8 cellular contexts compared by ENCODE assay signal in the genomic region with DNA sequence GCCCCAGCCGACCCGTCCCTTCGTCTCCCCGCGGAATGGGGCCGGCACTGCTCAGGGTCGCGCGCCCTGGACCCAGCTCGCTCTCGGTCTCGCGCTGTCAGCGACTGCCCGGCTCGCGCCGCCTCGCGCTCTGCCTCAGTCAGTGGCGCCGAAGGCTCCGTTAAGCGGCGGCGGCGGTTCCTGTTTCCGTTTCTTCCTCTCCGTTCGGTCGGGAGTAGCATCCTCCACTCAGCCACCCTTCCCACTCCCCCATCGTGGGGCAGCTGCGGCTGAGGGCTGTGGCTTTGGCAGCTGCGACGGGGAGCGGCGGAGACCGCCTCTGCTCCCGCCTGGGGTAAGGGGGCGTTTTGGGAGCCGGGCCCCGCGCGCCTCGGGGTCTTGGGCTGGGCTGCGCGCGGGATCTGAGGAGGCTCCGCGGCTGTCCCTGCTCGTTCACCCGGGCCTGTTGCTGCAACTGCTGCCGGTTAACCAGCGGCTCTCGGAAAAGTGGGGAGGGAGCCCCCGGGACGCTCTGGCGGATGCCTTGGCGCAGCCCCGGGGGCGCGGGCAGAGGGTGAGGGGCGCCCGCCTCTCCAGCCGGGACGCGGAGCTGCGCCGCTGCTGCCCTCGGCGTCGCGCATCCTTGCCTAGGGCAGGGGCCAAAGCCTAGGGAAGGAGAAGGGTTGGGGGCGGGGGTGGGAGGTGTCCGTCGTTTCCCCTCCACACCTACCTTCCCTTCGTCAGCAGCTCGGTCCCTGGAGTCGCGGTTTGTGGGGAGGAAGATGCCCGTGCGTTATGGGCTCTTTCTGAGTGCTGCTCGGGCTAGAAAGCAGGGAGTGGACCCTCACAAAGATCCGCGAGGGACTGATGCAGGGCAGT. TPM values are rescaled to one million over a fixed set of nuclear protein-coding genes. Genes with fewer than 3 reads are reported as not detected.
DNase-seq lines count a peak whose midpoint lies in the region; ATAC-seq and TF ChIP-seq lines count a peak whose summit lies in the region.

No MANE protein-coding gene starts in this region.

- intact Hi-C loops in CD4-positive, alpha-beta memory T cell (cut with micrococcal nuclease): loop anchor here (1.0 to 10.0 kb wide), 9 partner anchors 125 to 1871 kb away; a partner anchor contains a TSS
- intact Hi-C loops in aorta (cut with DNase I): loop anchor here (2.0 to 10.0 kb wide), 5 partner anchors 251 to 428 kb away; a partner anchor contains a TSS

- peak overlapping the region; percentile 80 to 99 (median 95) for H3K27ac Mint-ChIP-seq in CD4-positive, alpha-beta memory T cell
- H3K27ac Mint-ChIP-seq in activated T-helper 17 cell treated with anti-CD3 and anti-CD28 coated beads, Interleukin-2, amount 50 U/mL, for 72 hours: peak overlapping the region; percentile 50

- no peaks in the 10 kb centered on the region for H3K9me3 ChIP-seq in CD4-positive, alpha-beta memory T cell (ENCODE audit: control insufficient read depth in 1 of 2, low read length in 2 of 2)
- H3K9me3 ChIP-seq in OCI-LY1 (ENCODE audit: low read length) (no peaks in the 10 kb centered on the region), neutrophil (no peaks in the 10 kb centered on the region), aorta (ENCODE audit: control insufficient read depth, low read length) (no peaks in the 10 kb centered on the region)

- 0 out of 2 replicates have a peak, but pooled peaks cover 5% of the 10 kb centered on the region for H3F3A ChIP-seq in OCI-LY1 (ENCODE audit: insufficient read depth, low read length)

- H3K4me3 ChIP-seq in CD4-positive, alpha-beta memory T cell (ENCODE audit: low read length in 2 of 2): peak overlapping the region; percentile 57 to 97
- H3K4me3 ChIP-seq in OCI-LY1 (ENCODE audit: low read depth, low read length, poor library complexity, severe bottlenecking) (peak overlapping the region; percentile 90), neutrophil (ENCODE audit: low read depth in 1 of 2, low read length in 1 of 2) (peak overlapping the region; percentile 67 to 73), aorta (ENCODE audit: low read length in 2 of 2) (peak overlapping the region; percentile 62 to 67)

- peak overlapping the region; percentile 89 for H3K9ac ChIP-seq in OCI-LY1 (ENCODE audit: low read length)

- H3K9me2 ChIP-seq in OCI-LY1 (ENCODE audit: low read depth, low read length): no peaks in the 10 kb centered on the region

- H4K20me1 ChIP-seq in OCI-LY1 (ENCODE audit: insufficient read depth, low read length): no peaks in the 10 kb centered on the region

- H3K4me1 ChIP-seq in CD4-positive, alpha-beta memory T cell (ENCODE audit: insufficient read depth, low read length): peaks cover 35% of the 10 kb centered on the region
- H3K4me1 ChIP-seq in OCI-LY1 (ENCODE audit: insufficient read depth, low read length, severe bottlenecking) (peaks cover 26% of the 10 kb centered on the region), neutrophil (ENCODE audit: control insufficient read depth in 1 of 2, insufficient read depth in 1 of 2, low read depth in 1 of 2, low read length in 1 of 2) (peaks cover 8 to 22% of the 10 kb centered on the region in 2 experiments), aorta (ENCODE audit: control insufficient read depth in 1 of 2, insufficient read depth in 2 of 2, low read length in 2 of 2) (no peaks in the 10 kb centered on the region)

- ATAC-seq in HG03432 (IDR thresholded peaks at IDR 0.05; ENCODE audit: unreplicated experiment) (peak; percentile 54), aorta (ENCODE audit: low FRiP score) (peak; percentile 81)
- peak; percentile 63 for ATAC-seq in activated T-helper 17 cell treated with anti-CD3 and anti-CD28 coated beads, Interleukin-2, amount 50 U/mL, for 72 hours (replicated peaks)

- CTCF ChIA-PET in CD4-positive, alpha-beta memory T cell (lab: Charles Lee; ENCODE audit: partially characterized antibody): interaction anchor here (0.7 to 10.6 kb wide), 16 partner anchors 121 to 656 kb away, joined by 3 to 150 read pairs (median 5); no protein-coding TSS in a partner anchor

- H3K9me3 Mint-ChIP-seq in CD4-positive, alpha-beta memory T cell: no peaks in the 10 kb centered on the region
- no peaks in the 10 kb centered on the region for H3K9me3 Mint-ChIP-seq in activated T-helper 17 cell treated with anti-CD3 and anti-CD28 coated beads, Interleukin-2, amount 50 U/mL, for 72 hours

- peak overlapping the region; percentile 81 for H3K4me2 ChIP-seq in OCI-LY1 (ENCODE audit: low read length)

- H3K27ac ChIP-seq in CD4-positive, alpha-beta memory T cell (ENCODE audit: low read depth, low read length): peak overlapping the region; percentile 79
- H3K27ac ChIP-seq in OCI-LY1 (ENCODE audit: low read depth, low read length, poor library complexity, severe bottlenecking) (peak overlapping the region; percentile 66), neutrophil (no peak overlapping the region), aorta (ENCODE audit: low read depth in 1 of 2, low read length in 2 of 2) (peak overlapping the region in 1 of 2 donors; percentile 11)

- H2AFZ ChIP-seq in OCI-LY1 (ENCODE audit: low read length): no peak overlapping the region

- H3K27me3 Mint-ChIP-seq in CD4-positive, alpha-beta memory T cell: no peaks in the 10 kb centered on the region
- H3K27me3 Mint-ChIP-seq in activated T-helper 17 cell treated with anti-CD3 and anti-CD28 coated beads, Interleukin-2, amount 50 U/mL, for 72 hours: no peaks in the 10 kb centered on the region

- TF ChIP-seq CTCF in OCI-LY1 (IDR thresholded peaks at IDR 0.05; ENCODE audit: low read length): no peak
- TF ChIP-seq CTCF in neutrophil (IDR thresholded peaks at IDR 0.05): no peak

- peaks cover 51% of the 10 kb centered on the region for H3K79me2 ChIP-seq in OCI-LY1 (ENCODE audit: insufficient read depth, low read length)

- no peaks in the 10 kb centered on the region for H3K27me3 ChIP-seq in CD4-positive, alpha-beta memory T cell (ENCODE audit: insufficient read depth, low read length)
- no peaks in the 10 kb centered on the region for H3K27me3 ChIP-seq in OCI-LY1 (ENCODE audit: insufficient read depth, low read length)
- H3K27me3 ChIP-seq in neutrophil: peaks cover 26% of the 10 kb centered on the region
- no peaks in the 10 kb centered on the region for H3K27me3 ChIP-seq in aorta (ENCODE audit: control insufficient read depth in 1 of 2, insufficient read depth in 2 of 2, low read length in 1 of 2)

- H3K4me1 Mint-ChIP-seq in CD4-positive, alpha-beta memory T cell: peaks cover 28 to 47% (median 35%) of the 10 kb centered on the region in 4 donors
- peaks cover 11% of the 10 kb centered on the region for H3K4me1 Mint-ChIP-seq in activated T-helper 17 cell treated with anti-CD3 and anti-CD28 coated beads, Interleukin-2, amount 50 U/mL, for 72 hours

- no peaks in the 10 kb centered on the region for H3K36me3 ChIP-seq in CD4-positive, alpha-beta memory T cell (ENCODE audit: insufficient read depth, low read length)
- H3K36me3 ChIP-seq in OCI-LY1 (ENCODE audit: insufficient read depth, low read length): no peaks in the 10 kb centered on the region
- no peaks in the 10 kb centered on the region for H3K36me3 ChIP-seq in neutrophil
- no peaks in the 10 kb centered on the region for H3K36me3 ChIP-seq in aorta (ENCODE audit: control insufficient read depth in 1 of 2, insufficient read depth in 2 of 2, low read length in 1 of 2)

- POLR2A ChIA-PET in CD4-positive, alpha-beta memory T cell (lab: Charles Lee; ENCODE audit: partially characterized antibody): interaction anchor here (0.6 to 5.7 kb wide), 24 partner anchors 19 to 658 kb away, joined by 3 to 76 read pairs (median 7); a partner anchor contains a TSS

- peak overlapping the region; percentile 97 to 100 (median 99) for H3K4me3 Mint-ChIP-seq in CD4-positive, alpha-beta memory T cell
- peak overlapping the region; percentile 99 for H3K4me3 Mint-ChIP-seq in activated T-helper 17 cell treated with anti-CD3 and anti-CD28 coated beads, Interleukin-2, amount 50 U/mL, for 72 hours

- WGBS in aorta, 2 donors: 0 to 1% methylated on average over 55 to 85 of the region's 85 CpGs

- DNase-seq in CD4-positive, alpha-beta memory T cell: peak in 4 of 5 donors; percentile 8 to 68 (median 16)
- peak; percentile 41 for DNase-seq in GM19238 (ENCODE audit: insufficient read length, low spot score)
- peak; percentile 52 for DNase-seq in foreskin melanocyte
- peak; percentile 85 to 89 for DNase-seq in aorta

- H3K36me3 Mint-ChIP-seq in CD4-positive, alpha-beta memory T cell: peaks cover 0 to 10% of the 10 kb centered on the region in 2 donors
- H3K36me3 Mint-ChIP-seq in activated T-helper 17 cell treated with anti-CD3 and anti-CD28 coated beads, Interleukin-2, amount 50 U/mL, for 72 hours (ENCODE audit: low read depth): no peaks in the 10 kb centered on the region

RNA-seq across cellular contexts. Expression of a gene that starts 0.6 kb away (rescaled TPM):
- total RNA-seq in CD4-positive, alpha-beta memory T cell: 10 to 100 TPM; 49.3 to 51.0 TPM
- 10 to 100 TPM; 10.6 to 15.1 TPM for polyA plus RNA-seq in CD4-positive, alpha-beta memory T cell
- total RNA-seq in activated T-helper 17 cell treated with anti-CD3 and anti-CD28 coated beads, Interleukin-2, amount 50 U/mL, for 72 hours: 10 to 100 TPM; 50.3 to 89.9 TPM
- total RNA-seq in aorta: 10 to 100 TPM; 21.8 to 32.3 TPM
- 1 to 10 TPM; 3.4 to 7.4 TPM for polyA plus RNA-seq in aorta

Comparison
In these comparisons a context has a peak if more than half of its experiments do, and no peak if none do; other contexts are left out.
1. DNase-seq: peak in every context shown above with its lines; median percentile 87 in aorta; 52 in foreskin melanocyte; 41 in GM19238; 16 in CD4-positive, alpha-beta memory T cell.